ENCODE assay signal across 15 cellular contexts in genomic region chr10:79284158-79284871, GRCh38.
DNase-seq lines count a peak whose midpoint lies in the region; ATAC-seq, FAIRE-seq and TF ChIP-seq lines count a peak whose summit lies in the region.
"Had no signal": no experiment of that assay in that cellular context is flagged by ENCODE, and none has a peak within 500 bp of the region (broad histone marks: within the 10 kb centered on the region; RNA-seq: fewer than 3 reads in every experiment).

No MANE protein-coding gene starts in this region.

- peaks cover 40% of the 10 kb centered on the region for H3K36me3 Mint-ChIP-seq in activated CD8-positive, alpha-beta T cell treated with anti-CD3 and anti-CD28 coated beads for 36 hours (ENCODE audit: low read depth)
- peaks cover 7% of the 10 kb centered on the region for H3K36me3 Mint-ChIP-seq in natural killer cell

- no peak for TF ChIP-seq POLR2A in GM12891 (IDR thresholded peaks at IDR 0.05; ENCODE audit: low read depth, low read length)

- POLR2A ChIA-PET in activated CD8-positive, alpha-beta T cell treated with anti-CD3 and anti-CD28 coated beads for 36 hours (lab: Charles Lee) = interaction anchor here (0.6 to 2.0 kb wide), 6 partner anchors 10 to 60 kb away, joined by 3 to 7 read pairs (median 3); no protein-coding TSS in a partner anchor

- H3K36me3 ChIP-seq in BLaER1 = peaks cover 93% of the 10 kb centered on the region

- no peaks in the 10 kb centered on the region for H3K27me3 Mint-ChIP-seq in activated CD8-positive, alpha-beta T cell treated with anti-CD3 and anti-CD28 coated beads for 36 hours
- H3K27me3 Mint-ChIP-seq in natural killer cell (ENCODE audit: low read depth in 2 of 2) = no peaks in the 10 kb centered on the region

- intact Hi-C loops in activated CD8-positive, alpha-beta T cell treated with anti-CD3 and anti-CD28 coated beads for 36 hours (cut with micrococcal nuclease) = no loop called here
- intact Hi-C loops in natural killer cell (cut with micrococcal nuclease) = no loop called here

- peaks cover 89% of the 10 kb centered on the region for H3K4me1 ChIP-seq in BLaER1

- H3K9me3 Mint-ChIP-seq in activated CD8-positive, alpha-beta T cell treated with anti-CD3 and anti-CD28 coated beads for 36 hours = no peaks in the 10 kb centered on the region
- H3K9me3 Mint-ChIP-seq in natural killer cell = no peaks in the 10 kb centered on the region

- peak; percentile 35 for FAIRE-seq in GM12891 (lab: Jason Lieb, UNC)
- no peak for FAIRE-seq in RCC 7860 (lab: Jason Lieb, UNC)

- DNase-seq in GM12891 (ENCODE audit: insufficient read length, low spot score) (no peak), natural killer cell (no peak), DMS153 (lab: John Stamatoyannopoulos, UW) (no peak), RCC 7860 (ENCODE audit: low spot score) (no peak), NOMO-1 treated with DMSO at 0.1 percent for 48 hours (lab: John Stamatoyannopoulos, UW; ENCODE audit: unreplicated experiment) (no peak)
- DNase-seq in activated CD8-positive, alpha-beta T cell treated with anti-CD3 and anti-CD28 coated beads for 36 hours = no peak
- DNase-seq: activated effector memory CD4-positive, alpha-beta T cell treated with Interleukin-2 at 50 U/mL for 16 hours; DMS79 treated with DMSO at 0.1 percent for 48 hours; foreskin fibroblast; NCI-H1092 treated with DMSO at 0.1 percent for 48 hours; NCI-H446; posterior cingulate gyrus; SW 1271 had no signal

- H3K27me3 ChIP-seq in BLaER1 = no peaks in the 10 kb centered on the region

- CTCF ChIA-PET in activated CD8-positive, alpha-beta T cell treated with anti-CD3 and anti-CD28 coated beads for 36 hours (lab: Charles Lee) = interaction anchor here (1.0 to 1.4 kb wide), 2 partner anchors 17 to 34 kb away, joined by 3 to 4 read pairs; no protein-coding TSS in a partner anchor

- H4K20me1 ChIP-seq in BLaER1 = peaks cover 96% of the 10 kb centered on the region

- TF ChIP-seq CTCF in activated CD8-positive, alpha-beta T cell treated with anti-CD3 and anti-CD28 coated beads for 36 hours (IDR thresholded peaks at IDR 0.05) = no peak
- no peak for TF ChIP-seq CTCF in natural killer cell (IDR thresholded peaks at IDR 0.05)

- H3K4me1 Mint-ChIP-seq in activated CD8-positive, alpha-beta T cell treated with anti-CD3 and anti-CD28 coated beads for 36 hours (ENCODE audit: low read depth) = peaks cover 46% of the 10 kb centered on the region
- H3K4me1 Mint-ChIP-seq in natural killer cell = peaks cover 56 to 67% of the 10 kb centered on the region in 2 donors

- no peak overlapping the region for H3K27ac ChIP-seq in BLaER1

- no peak overlapping the region for H3K4me3 ChIP-seq in BLaER1

- ATAC-seq in activated CD8-positive, alpha-beta T cell treated with anti-CD3 and anti-CD28 coated beads for 36 hours = no peak
- ATAC-seq in natural killer cell (no peak), GM18520 (IDR thresholded peaks at IDR 0.05; ENCODE audit: unreplicated experiment) (no peak)

- H3K9me3 ChIP-seq in BLaER1 = no peaks in the 10 kb centered on the region

- peak overlapping the region; percentile 97 for H3K4me2 ChIP-seq in BLaER1

- H3K27ac Mint-ChIP-seq in activated CD8-positive, alpha-beta T cell treated with anti-CD3 and anti-CD28 coated beads for 36 hours = peak overlapping the region; percentile 88
- H3K27ac Mint-ChIP-seq in natural killer cell = peak overlapping the region; percentile 95 to 98

- no peak overlapping the region for H3K4me3 Mint-ChIP-seq in activated CD8-positive, alpha-beta T cell treated with anti-CD3 and anti-CD28 coated beads for 36 hours
- H3K4me3 Mint-ChIP-seq in natural killer cell = no peak overlapping the region

- H3K9ac ChIP-seq in BLaER1 = no peak overlapping the region

TF ChIP-seq in GM12891, 5 proteins besides CTCF, POLR2A, EP300 and RAD21:
- no peak for TF ChIP-seq POLR2AphosphoS5 (IDR thresholded peaks at IDR 0.05; ENCODE audit: low read depth, low read length)
- TF ChIP-seq TAF1 (IDR thresholded peaks at IDR 0.05; ENCODE audit: low read depth, low read length) = no peak
- TF ChIP-seq PAX5 (IDR thresholded peaks at IDR 0.05; ENCODE audit: insufficient read depth, low read length, severe bottlenecking) = no peak
- no peak for TF ChIP-seq POU2F2 (IDR thresholded peaks at IDR 0.05; ENCODE audit: low read depth, low read length)
- no peak for TF ChIP-seq SPI1 (IDR thresholded peaks at IDR 0.05; ENCODE audit: low read depth, low read length)
